In genomic region chr17:77449908-77450741, GRCh38 we compare ENCODE assay signal across 1 cellular context.
TF ChIP-seq lines count a peak whose summit lies in the region.

No MANE protein-coding gene starts in this region.

TF ChIP-seq in IMR-90, 13 proteins besides CTCF, POLR2A, EP300 and RAD21 (continued from another document):
- TF ChIP-seq FOS (IDR thresholded peaks at IDR 0.05; ENCODE audit: low read depth, low read length): peak; percentile 54; the same call in 1 of the 2 replicates
- 0 out of 2 replicates have a peak, but pooled peaks have one; percentile 3 for TF ChIP-seq SMC3 (IDR thresholded peaks at IDR 0.05; ENCODE audit: low read depth, low read length)
- no peak for TF ChIP-seq RFX5 (IDR thresholded peaks at IDR 0.05; ENCODE audit: low read depth, low read length)
- no peak for TF ChIP-seq MAFK (IDR thresholded peaks at IDR 0.05; ENCODE audit: low read depth, low read length)
- TF ChIP-seq ELK1 (IDR thresholded peaks at IDR 0.05; ENCODE audit: borderline replicate concordance, low read depth, low read length): no peak
TF ChIP-seq in IMR-90: peak in this region for 4.
